Comparison of ENCODE assay signal across 8 cellular contexts in the genomic region with DNA sequence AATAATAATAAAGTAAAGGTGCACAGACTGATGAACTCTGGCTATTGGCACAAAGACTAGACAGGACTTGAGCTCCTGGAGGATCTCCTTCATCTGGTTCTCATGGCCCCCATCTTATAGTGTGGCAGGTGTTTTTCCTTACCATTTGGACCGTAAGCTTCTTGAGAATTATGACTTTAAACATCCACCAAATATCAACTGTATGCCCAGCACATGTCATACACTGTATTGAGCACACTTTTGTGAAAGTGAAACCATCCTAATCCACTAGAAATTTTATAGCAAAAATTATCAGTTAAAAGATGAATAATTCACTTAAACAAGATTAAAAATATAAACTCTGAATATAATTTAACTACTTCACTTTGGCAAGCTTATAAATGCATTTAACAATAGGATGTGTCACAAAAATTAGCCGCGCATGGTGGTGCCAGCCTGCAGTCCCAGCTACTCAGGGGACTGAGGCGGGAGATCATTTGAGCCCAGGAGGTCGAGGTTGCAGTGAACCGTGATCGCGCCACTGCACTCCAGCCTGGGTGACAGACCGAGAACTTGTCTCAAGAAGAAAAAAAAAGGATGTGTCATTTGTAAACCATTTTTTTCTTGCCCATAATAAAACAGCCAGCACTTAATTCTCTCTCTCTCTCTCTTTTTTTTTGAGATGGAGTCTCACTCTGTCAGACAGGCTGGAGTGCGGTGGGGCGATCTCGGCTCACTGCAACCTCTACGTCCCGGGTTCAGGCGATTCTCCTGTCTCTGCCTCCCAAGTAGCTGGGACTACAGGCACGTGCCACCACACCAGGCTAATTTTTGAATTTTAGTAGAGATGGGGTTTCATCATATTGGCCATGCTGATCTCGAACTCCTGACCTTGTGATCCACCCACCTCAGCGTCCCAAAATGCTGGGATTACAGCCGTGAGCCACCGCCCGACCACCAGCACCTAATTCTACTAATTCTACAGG. TPM values are rescaled to one million over a fixed set of nuclear protein-coding genes. Genes with fewer than 3 reads are reported as not detected.
DNase-seq lines count a peak whose midpoint lies in the region; ATAC-seq, FAIRE-seq and TF ChIP-seq lines count a peak whose summit lies in the region.

No MANE protein-coding gene starts in this region.

- FAIRE-seq in pancreas (lab: Jason Lieb, UNC): no peak

- H3K4me3 ChIP-seq in breast epithelium (no peak overlapping the region), pancreas (no peak overlapping the region)

- no peaks in the 10 kb centered on the region for H3K27me3 ChIP-seq in breast epithelium
- no peaks in the 10 kb centered on the region for H3K27me3 ChIP-seq in pancreas

- in situ Hi-C loops in Caki2 (cut with HindIII; ENCODE audit: low pct_unique_long_range_greater_than_20kb, low sequenced_read_pairs): no loop called here

- H3K27ac Mint-ChIP-seq in activated naive CD8-positive, alpha-beta T cell treated with anti-CD3 and anti-CD28 coated beads for 36 hours: peak overlapping the region; percentile 89

- peak overlapping the region; percentile 71 for H3K4me3 Mint-ChIP-seq in activated naive CD8-positive, alpha-beta T cell treated with anti-CD3 and anti-CD28 coated beads for 36 hours

- TF ChIP-seq CTCF in breast epithelium (IDR thresholded peaks at IDR 0.05) (no peak), pancreas (IDR thresholded peaks at IDR 0.05) (no peak)

- peaks cover 3% of the 10 kb centered on the region for H3K9me3 Mint-ChIP-seq in activated naive CD8-positive, alpha-beta T cell treated with anti-CD3 and anti-CD28 coated beads for 36 hours

- intact Hi-C loops in breast epithelium (cut with DNase I; ENCODE audit: low total_unique reads): no loop called here
- intact Hi-C loops in pancreas (cut with DNase I): no loop called here

- H3K4me1 ChIP-seq in breast epithelium (no peaks in the 10 kb centered on the region), pancreas (peaks cover 9 to 41% (median 14%) of the 10 kb centered on the region in 3 donors)

- TF ChIP-seq POLR2A in breast epithelium (IDR thresholded peaks at IDR 0.05): no peak

- DNase-seq in Caki2 (ENCODE audit: low read depth) (peak; percentile 54), amygdala (lab: John Stamatoyannopoulos, UW) (no peak), breast epithelium (ENCODE audit: low spot score in 2 of 2) (no peak), pancreas (no peak), SIG-M5 (lab: John Stamatoyannopoulos, UW) (no peak)
- peak; percentile 22 for DNase-seq in activated naive CD8-positive, alpha-beta T cell treated with anti-CD3 and anti-CD28 coated beads for 36 hours

- no peaks in the 10 kb centered on the region for H3K36me3 ChIP-seq in breast epithelium
- no peaks in the 10 kb centered on the region for H3K36me3 ChIP-seq in pancreas

- no peaks in the 10 kb centered on the region for H3K27me3 Mint-ChIP-seq in activated naive CD8-positive, alpha-beta T cell treated with anti-CD3 and anti-CD28 coated beads for 36 hours

- peak; percentile 68 for ATAC-seq in GM19438 (IDR thresholded peaks at IDR 0.05; ENCODE audit: low read depth, unreplicated experiment)
- ATAC-seq in HG03439 (IDR thresholded peaks at IDR 0.05; ENCODE audit: unreplicated experiment): peak; percentile 47
- ATAC-seq in pancreas: no peak

- H3K4me1 Mint-ChIP-seq in activated naive CD8-positive, alpha-beta T cell treated with anti-CD3 and anti-CD28 coated beads for 36 hours: peaks cover 86% of the 10 kb centered on the region

- H3K27ac ChIP-seq in breast epithelium (no peak overlapping the region), pancreas (no peak overlapping the region)

- 96 to 97% methylated on average over 21 of the region's 21 CpGs for WGBS in pancreas, 2 donors

- H3K36me3 Mint-ChIP-seq in activated naive CD8-positive, alpha-beta T cell treated with anti-CD3 and anti-CD28 coated beads for 36 hours: peaks cover 62% of the 10 kb centered on the region

- no peaks in the 10 kb centered on the region for H3K9me3 ChIP-seq in breast epithelium
- no peaks in the 10 kb centered on the region for H3K9me3 ChIP-seq in pancreas

RNA-seq across cellular contexts. Expression of gene HIVEP2, which starts 9.1 kb away (rescaled TPM):
- 3.0 and 3.5 TPM in 2 replicates for total RNA-seq in Caki2 (2014; rRNA removed; shearing (Covaris generic); ENCODE audit: low replicate concordance)
- 10 to 100 TPM; 27.1 to 28.8 TPM for total RNA-seq in activated naive CD8-positive, alpha-beta T cell treated with anti-CD3 and anti-CD28 coated beads for 36 hours
- total RNA-seq in breast epithelium: 10 to 100 TPM; 20.6 to 25.0 (median 23.9) TPM
- total RNA-seq in pancreas: 10 to 100 TPM in 3 of 6 donors, 1 to 10 TPM in 3; 7.5 to 14.0 (median 9.8) TPM
- 1 to 10 TPM; 3.8 to 5.1 TPM for polyA plus RNA-seq in pancreas

Comparison
In these comparisons a context has a peak if more than half of its experiments do, and no peak if none do; other contexts are left out.
1. DNase-seq: peak in Caki2 (single experiment) and activated naive CD8-positive, alpha-beta T cell treated with anti-CD3 and anti-CD28 coated beads for 36 hours (single experiment); none in amygdala (0 of 56), breast epithelium (0 of 2), pancreas (0 of 6) and SIG-M5 (single experiment).
2. ATAC-seq: peak in GM19438 (single experiment) and HG03439 (single experiment); none in pancreas (0 of 4).